ENCODE assay signal across 13 cellular contexts in the genomic region with DNA sequence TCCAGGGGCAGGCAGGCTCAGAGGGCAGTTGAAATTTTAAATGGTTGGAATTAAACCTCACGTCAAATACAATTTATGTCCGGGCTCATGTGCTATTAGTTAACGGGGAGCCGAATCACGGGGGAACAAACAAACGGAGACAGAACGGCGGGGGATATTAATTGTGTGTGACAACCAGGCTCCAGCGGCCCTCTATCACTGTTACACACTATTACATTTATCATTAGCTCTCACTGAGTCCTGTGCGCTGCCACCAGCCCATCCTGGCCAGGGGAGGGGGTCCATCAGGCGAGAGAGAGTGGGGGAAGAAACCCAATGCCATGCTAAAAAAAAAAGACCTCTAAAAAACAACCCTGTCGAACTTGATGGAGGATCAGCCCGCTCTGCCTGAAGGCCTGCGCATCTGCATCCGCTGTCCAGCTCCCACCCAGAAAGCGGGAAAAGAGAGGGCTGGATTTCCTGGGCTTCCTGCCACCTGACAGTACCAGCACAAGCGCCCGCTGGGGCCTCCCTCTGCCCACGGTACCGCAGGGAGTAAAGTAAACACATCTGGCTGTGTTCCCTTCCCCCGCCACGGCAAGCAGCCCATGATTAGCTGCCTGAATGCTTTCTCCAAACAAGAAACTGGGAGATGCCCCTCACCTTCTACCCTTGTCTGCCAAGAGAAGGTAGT. TPM values are rescaled to one million over a fixed set of nuclear protein-coding genes. Genes with fewer than 3 reads are reported as not detected.
DNase-seq lines count a peak whose midpoint lies in the region; ATAC-seq, FAIRE-seq and TF ChIP-seq lines count a peak whose summit lies in the region.
"Had no signal": no experiment of that assay in that cellular context is flagged by ENCODE, and none has a peak within 500 bp of the region (broad histone marks: within the 10 kb centered on the region; RNA-seq: fewer than 3 reads in every experiment).

No MANE protein-coding gene starts in this region.

- ATAC-seq in GM21447 (IDR thresholded peaks at IDR 0.05; ENCODE audit: unreplicated experiment): no peak
- ATAC-seq: CD8-positive, alpha-beta T cell had no signal

- H3K9me3 ChIP-seq in neural cell (ENCODE audit: low read length) (no peaks in the 10 kb centered on the region), left ventricle myocardium inferior (replicated peaks) (no peaks in the 10 kb centered on the region)
- H3K9me3 ChIP-seq: colonic mucosa, thoracic aorta had no signal

- no peak overlapping the region for H2AFZ ChIP-seq in neural cell (ENCODE audit: low read depth, low read length)

- no peaks in the 10 kb centered on the region for H3K79me2 ChIP-seq in neural cell (replicated peaks; ENCODE audit: insufficient read depth, low read length)

- DNase-seq in DMS79 treated with DMSO at 0.1 percent for 48 hours (lab: John Stamatoyannopoulos, UW) (peak; percentile 86), NCI-H2107 (lab: John Stamatoyannopoulos, UW) (peak; percentile 63), astrocyte of the hippocampus (ENCODE audit: low read depth, low spot score) (peak; percentile 59), GM12891 (ENCODE audit: insufficient read length, low spot score) (no peak), left ventricle myocardium inferior (no peak)
- no peak for DNase-seq in activated CD4-positive, alpha-beta T cell treated with anti-CD3 and anti-CD28 coated beads, Interleukin-2, amount 10 ng/mL, durations not matched to agents 24 days and 14 days
- DNase-seq: CD8-positive, alpha-beta T cell; colonic mucosa had no signal

- peaks cover 7% of the 10 kb centered on the region for H3K4me1 ChIP-seq in left ventricle myocardium inferior
- H3K4me1 ChIP-seq: colonic mucosa had no signal

- H3K27ac ChIP-seq in neural cell (ENCODE audit: low read length) (peak overlapping the region; percentile 10), left ventricle myocardium inferior (replicated peaks) (no peak overlapping the region)
- H3K27ac ChIP-seq: colonic mucosa, thoracic aorta had no signal

- no peaks in the 10 kb centered on the region for H3K9me2 ChIP-seq in neural cell (ENCODE audit: insufficient read depth, low read length)

- no peaks in the 10 kb centered on the region for H3F3A ChIP-seq in neural cell (ENCODE audit: insufficient read depth, low read length, poor library complexity, severe bottlenecking)

- H3K4me3 Mint-ChIP-seq in activated CD4-positive, alpha-beta T cell treated with anti-CD3 and anti-CD28 coated beads, Interleukin-2, amount 10 ng/mL, durations not matched to agents 24 days and 14 days: no peak overlapping the region
- H3K4me3 Mint-ChIP-seq: CD8-positive, alpha-beta T cell had no signal

- H3K4me1 Mint-ChIP-seq in activated CD4-positive, alpha-beta T cell treated with anti-CD3 and anti-CD28 coated beads, Interleukin-2, amount 10 ng/mL, durations not matched to agents 24 days and 14 days: no peaks in the 10 kb centered on the region

- TF ChIP-seq POLR2A in GM12891 (IDR thresholded peaks at IDR 0.05; ENCODE audit: low read depth, low read length): no peak

- FAIRE-seq in GM12891 (lab: Jason Lieb, UNC): no peak
- FAIRE-seq: GM18507 had no signal

- H3K36me3 Mint-ChIP-seq in activated CD4-positive, alpha-beta T cell treated with anti-CD3 and anti-CD28 coated beads, Interleukin-2, amount 10 ng/mL, durations not matched to agents 24 days and 14 days (ENCODE audit: low read depth): peaks cover 36% of the 10 kb centered on the region

- intact Hi-C loops in left ventricle myocardium inferior (cut with micrococcal nuclease): no loop called here
- intact Hi-C loops in activated CD4-positive, alpha-beta T cell treated with anti-CD3 and anti-CD28 coated beads, Interleukin-2, amount 10 ng/mL, durations not matched to agents 24 days and 14 days (cut with micrococcal nuclease): no loop called here

- H4K20me1 ChIP-seq in neural cell (ENCODE audit: insufficient read depth): no peaks in the 10 kb centered on the region

- peak overlapping the region; percentile 6 for H3K9ac ChIP-seq in neural cell (ENCODE audit: low read length)

- no peaks in the 10 kb centered on the region for H3K9me3 Mint-ChIP-seq in activated CD4-positive, alpha-beta T cell treated with anti-CD3 and anti-CD28 coated beads, Interleukin-2, amount 10 ng/mL, durations not matched to agents 24 days and 14 days
- H3K9me3 Mint-ChIP-seq: CD8-positive, alpha-beta T cell had no signal

- TF ChIP-seq EP300 in neural cell (conservative IDR thresholded peaks at IDR 0.05; ENCODE audit: poor library complexity, severe bottlenecking): no peak

- H3K4me2 ChIP-seq in neural cell (ENCODE audit: low read length): no peak overlapping the region

- no peak for TF ChIP-seq RAD21 in neural cell (conservative IDR thresholded peaks at IDR 0.05)

- TF ChIP-seq CTCF in neural cell (IDR thresholded peaks at IDR 0.05; ENCODE audit: poor library complexity, severe bottlenecking) (no peak), left ventricle myocardium inferior (IDR thresholded peaks at IDR 0.05; ENCODE audit: borderline replicate concordance) (no peak)

- H3K27me3 Mint-ChIP-seq in activated CD4-positive, alpha-beta T cell treated with anti-CD3 and anti-CD28 coated beads, Interleukin-2, amount 10 ng/mL, durations not matched to agents 24 days and 14 days: no peaks in the 10 kb centered on the region

- H3K4me3 ChIP-seq in neural cell (ENCODE audit: low read length): no peak overlapping the region
- no peak overlapping the region for H3K4me3 ChIP-seq in left ventricle myocardium inferior
- H3K4me3 ChIP-seq: colonic mucosa, thoracic aorta had no signal

- no peaks in the 10 kb centered on the region for H3K27me3 ChIP-seq in neural cell (ENCODE audit: insufficient read depth, low read depth, low read length)
- H3K27me3 ChIP-seq in left ventricle myocardium inferior (ENCODE audit: low read depth): no peaks in the 10 kb centered on the region
- H3K27me3 ChIP-seq: colonic mucosa had no signal

- H3K27ac Mint-ChIP-seq in activated CD4-positive, alpha-beta T cell treated with anti-CD3 and anti-CD28 coated beads, Interleukin-2, amount 10 ng/mL, durations not matched to agents 24 days and 14 days: no peak overlapping the region
- H3K27ac Mint-ChIP-seq: CD8-positive, alpha-beta T cell had no signal

- no peaks in the 10 kb centered on the region for H3K36me3 ChIP-seq in neural cell (ENCODE audit: insufficient read depth, low read length)
- H3K36me3 ChIP-seq in left ventricle myocardium inferior: peaks cover 95% of the 10 kb centered on the region
- H3K36me3 ChIP-seq: colonic mucosa had no signal

TF ChIP-seq in neural cell, 6 proteins besides CTCF, POLR2A, EP300 and RAD21 (continues in another document):
- no peak for TF ChIP-seq MXI1 (conservative IDR thresholded peaks at IDR 0.05; ENCODE audit: poor library complexity, severe bottlenecking)
- no peak for TF ChIP-seq EZH2 (IDR thresholded peaks at IDR 0.05; ENCODE audit: borderline replicate concordance, insufficient read depth, low read length, poor library complexity, severe bottlenecking)

TF ChIP-seq in GM12891, 5 proteins besides CTCF, POLR2A, EP300 and RAD21:
- TF ChIP-seq TAF1 (IDR thresholded peaks at IDR 0.05; ENCODE audit: low read depth, low read length): no peak
- no peak for TF ChIP-seq POU2F2 (IDR thresholded peaks at IDR 0.05; ENCODE audit: low read depth, low read length)
- TF ChIP-seq POLR2AphosphoS5 (IDR thresholded peaks at IDR 0.05; ENCODE audit: low read depth, low read length): no peak
- TF ChIP-seq PAX5 (IDR thresholded peaks at IDR 0.05; ENCODE audit: insufficient read depth, low read length, severe bottlenecking): no peak
- no peak for TF ChIP-seq SPI1 (IDR thresholded peaks at IDR 0.05; ENCODE audit: low read depth, low read length)

RNA-seq across cellular contexts. Expression of a gene that starts 41.7 kb away (rescaled TPM):
- polyA plus RNA-seq in neural cell: 4.4 and 5.2 TPM in 2 replicates
- 4.9 and 8.1 TPM in 2 replicates for polyA minus RNA-seq in neural cell
- polyA plus RNA-seq in GM12891 (2012; ENCODE audit: low read depth, missing spikeins): 0.64 TPM
- total RNA-seq in left ventricle myocardium inferior: 0.60 TPM
- 1.2 and 1.4 TPM in 2 replicates for total RNA-seq in activated CD4-positive, alpha-beta T cell treated with anti-CD3 and anti-CD28 coated beads, Interleukin-2, amount 10 ng/mL, durations not matched to agents 24 days and 14 days
- total RNA-seq: MCF 10A had no signal

Comparison
In these comparisons a context has a peak if more than half of its experiments do, and no peak if none do; other contexts are left out.
1. DNase-seq: peak in DMS79 treated with DMSO at 0.1 percent for 48 hours (single experiment), NCI-H2107 (single experiment) and astrocyte of the hippocampus (single experiment); none in GM12891 (single experiment), left ventricle myocardium inferior (single experiment) and activated CD4-positive, alpha-beta T cell treated with anti-CD3 and anti-CD28 coated beads, Interleukin-2, amount 10 ng/mL, durations not matched to agents 24 days and 14 days (single experiment).